1 cellular context compared by ENCODE assay signal in the genomic region with DNA sequence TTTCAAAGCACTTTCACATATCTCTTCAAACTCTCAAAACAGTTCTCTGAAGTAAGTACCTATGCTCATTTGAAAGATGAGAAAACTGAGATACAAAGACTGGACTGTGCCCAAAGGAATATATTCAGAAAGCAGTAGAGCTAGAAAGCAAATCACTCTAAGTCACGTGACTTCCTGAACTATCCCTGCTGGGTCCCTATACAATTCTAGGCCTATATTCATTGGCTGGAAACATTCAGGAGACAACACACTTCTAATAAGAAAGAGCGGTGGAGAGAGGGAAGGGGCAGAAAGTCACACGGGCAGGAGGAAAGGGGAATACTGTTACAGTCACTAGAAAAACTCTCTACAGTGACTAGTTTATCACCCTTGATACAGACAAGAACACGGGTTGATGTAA.
TF ChIP-seq lines count a peak whose summit lies in the region.

No MANE protein-coding gene starts in this region.

TF ChIP-seq in GM23338, 12 proteins besides CTCF, POLR2A, EP300 and RAD21 (continued from another document):
- TF ChIP-seq EZH2 (IDR thresholded peaks at IDR 0.05; ENCODE audit: low read depth, unreplicated experiment): no peak
